Comparison of ENCODE assay signal across 25 cellular contexts in genomic region chr5:98301567-98301966, GRCh38.
DNase-seq lines count a peak whose midpoint lies in the region; ATAC-seq, FAIRE-seq and TF ChIP-seq lines count a peak whose summit lies in the region.
"Had no signal": no experiment of that assay in that cellular context is flagged by ENCODE, and none has a peak within 500 bp of the region (broad histone marks: within the 10 kb centered on the region; RNA-seq: fewer than 3 reads in every experiment).

No MANE protein-coding gene starts in this region.

- no peaks in the 10 kb centered on the region for H3K36me3 ChIP-seq in IMR-90 (ENCODE audit: control insufficient read depth, insufficient read depth, low read length)
- H3K36me3 ChIP-seq in bronchial epithelial cell (ENCODE audit: control insufficient read depth, insufficient read depth, low read length) = no peaks in the 10 kb centered on the region
- H3K36me3 ChIP-seq in osteoblast (ENCODE audit: insufficient read depth, low read length) = no peaks in the 10 kb centered on the region
- H3K36me3 ChIP-seq: ascending aorta, SJSA1, transverse colon had no signal

- H3K27me3 ChIP-seq in IMR-90 (ENCODE audit: control insufficient read depth, insufficient read depth, low read length) = no peaks in the 10 kb centered on the region
- H3K27me3 ChIP-seq in bronchial epithelial cell (ENCODE audit: control insufficient read depth, insufficient read depth, low read length) = no peaks in the 10 kb centered on the region
- H3K27me3 ChIP-seq in osteoblast (ENCODE audit: insufficient read depth, low read length) = no peaks in the 10 kb centered on the region
- H3K27me3 ChIP-seq: ascending aorta, SJSA1, transverse colon had no signal

- H3K14ac ChIP-seq in IMR-90 (replicated peaks; ENCODE audit: low read depth, low read length) = peak overlapping the region; percentile 89

- H3K18ac ChIP-seq in IMR-90 (ENCODE audit: low read depth, low read length) = peak overlapping the region; percentile 8; the same call in 1 of the 2 replicates

- dilution Hi-C loops in IMR-90 (cut with HindIII; ENCODE audit: low sequenced_read_pairs, unreplicated experiment) = no loop called here

- no peak for TF ChIP-seq RAD21 in IMR-90 (IDR thresholded peaks at IDR 0.05; ENCODE audit: low read length)

- TF ChIP-seq POLR2A in IMR-90 (IDR thresholded peaks at IDR 0.05; ENCODE audit: low read depth, low read length) = no peak

- H3K79me2 ChIP-seq in osteoblast (ENCODE audit: insufficient read depth, low read length) = no peaks in the 10 kb centered on the region

- ATAC-seq in IMR-90 (ENCODE audit: low read depth) (no peak), GM21737 (IDR thresholded peaks at IDR 0.05; ENCODE audit: unreplicated experiment) (no peak)
- ATAC-seq: activated T-cell treated with anti-CD3 and anti-CD28 coated beads, Interleukin-2, amount 50 U/mL, for 72 hours; CD8-positive, alpha-beta T cell; stimulated activated naive CD8-positive, alpha-beta T cell treated with anti-CD3 and anti-CD28 coated beads, Interleukin-15, amount 100 ng/mL, for 72 hours had no signal

- H3K4me2 ChIP-seq in IMR-90 (ENCODE audit: low read depth, low read length) (no peak overlapping the region), osteoblast (ENCODE audit: insufficient read depth, low read length) (no peak overlapping the region)

- in situ Hi-C loops in IMR-90 (cut with MboI; ENCODE audit: low sequenced_read_pairs) = no loop called here

- H3K9me1 ChIP-seq in IMR-90 (ENCODE audit: insufficient read depth, low read length) = no peaks in the 10 kb centered on the region

- H2BK20ac ChIP-seq in IMR-90 (ENCODE audit: low read depth, low read length) = peak overlapping the region; percentile 60

- peak overlapping the region; percentile 10 to 64; a peak in 2 of 4 replicates for H4K8ac ChIP-seq in IMR-90 (ENCODE audit: low read depth in 2 of 2, low read length in 2 of 2)

- H3K9ac ChIP-seq in IMR-90 (ENCODE audit: low read depth, low read length) = no peak overlapping the region

- peak; percentile 13 for FAIRE-seq in bronchial epithelial cell (lab: Jason Lieb, UNC)
- no peak for FAIRE-seq in frontal cortex (lab: Jason Lieb, UNC)
- FAIRE-seq: GM12892 had no signal

- H2AK5ac ChIP-seq in IMR-90 (ENCODE audit: low read depth, low read length) = peak overlapping the region; percentile 81; the same call in 1 of the 2 replicates

- H2AK9ac ChIP-seq in IMR-90 (replicated peaks; ENCODE audit: low read depth, low read length, poor library complexity) = no peak overlapping the region

- BruUV-seq in IMR-90 (replicated peaks; lab: Mats Ljungman, UMichigan) = no TSS peak

- no peaks in the 10 kb centered on the region for H3K79me1 ChIP-seq in IMR-90 (ENCODE audit: low read depth in 1 of 2, low read length in 2 of 2)

- H3K27ac ChIP-seq in IMR-90 (ENCODE audit: insufficient read depth, low read length) = no peak overlapping the region
- no peak overlapping the region for H3K27ac ChIP-seq in osteoblast (ENCODE audit: low read depth, low read length)
- H3K27ac ChIP-seq: ascending aorta, SJSA1, transverse colon had no signal

- peaks cover 8% of the 10 kb centered on the region; the same call in 1 of the 2 replicates for H3K4me1 ChIP-seq in IMR-90 (ENCODE audit: control insufficient read depth, insufficient read depth, low read length)
- H3K4me1 ChIP-seq in osteoblast (ENCODE audit: insufficient read depth, low read length) = peaks cover 12% of the 10 kb centered on the region
- H3K4me1 ChIP-seq: ascending aorta, transverse colon had no signal

- H2BK5ac ChIP-seq in IMR-90 (ENCODE audit: low read depth, low read length, poor library complexity, severe bottlenecking) = peak overlapping the region; percentile 76

- no peaks in the 10 kb centered on the region for H4K20me1 ChIP-seq in IMR-90 (ENCODE audit: insufficient read depth, low read length)
- H4K20me1 ChIP-seq in osteoblast (ENCODE audit: insufficient read depth, low read length) = no peaks in the 10 kb centered on the region

- no peak overlapping the region for H3K56ac ChIP-seq in IMR-90 (ENCODE audit: extremely low read depth, insufficient read depth, low read length)

- H2AFZ ChIP-seq in IMR-90 (replicated peaks; ENCODE audit: low read length, poor library complexity) (peak overlapping the region; percentile 80), osteoblast (ENCODE audit: low read length) (peak overlapping the region; percentile 64)

- H3K23ac ChIP-seq in IMR-90 (ENCODE audit: low read depth, low read length) = peak overlapping the region; percentile 14; the same call in 1 of the 2 replicates

- TF ChIP-seq CTCF in IMR-90 (conservative IDR thresholded peaks at IDR 0.05; ENCODE audit: low read depth, low read length) (no peak), bronchial epithelial cell (IDR thresholded peaks at IDR 0.05; ENCODE audit: insufficient read depth, low read length, severe bottlenecking) (no peak), osteoblast (IDR thresholded peaks at IDR 0.05; ENCODE audit: extremely low read depth, low read depth, low read length) (no peak)

- peak overlapping the region; percentile 59; the same call in 1 of the 2 replicates for H4K5ac ChIP-seq in IMR-90 (ENCODE audit: low read depth, low read length)

- H2BK120ac ChIP-seq in IMR-90 (ENCODE audit: low read depth, low read length) = peak overlapping the region; percentile 83; the same call in 1 of the 2 replicates

- no peaks in the 10 kb centered on the region for H3K36me3 Mint-ChIP-seq in immature natural killer cell
- H3K36me3 Mint-ChIP-seq in activated naive CD4-positive, alpha-beta T cell treated with anti-CD3 and anti-CD28 coated beads for 36 hours (ENCODE audit: low read depth) = no peaks in the 10 kb centered on the region
- H3K36me3 Mint-ChIP-seq: activated naive CD4-positive, alpha-beta T cell treated with anti-CD3 and anti-CD28 coated beads, Interleukin-2, amount 50 U/mL, for 24 hours; CD8-positive, alpha-beta T cell; mesothelial cell of epicardium had no signal

- no peak overlapping the region for H3K4me3 Mint-ChIP-seq in immature natural killer cell
- H3K4me3 Mint-ChIP-seq in activated naive CD4-positive, alpha-beta T cell treated with anti-CD3 and anti-CD28 coated beads for 36 hours = no peak overlapping the region
- H3K4me3 Mint-ChIP-seq: activated naive CD4-positive, alpha-beta T cell treated with anti-CD3 and anti-CD28 coated beads, Interleukin-2, amount 50 U/mL, for 24 hours; activated T-cell treated with anti-CD3 and anti-CD28 coated beads, Interleukin-2, amount 50 U/mL, for 72 hours; CD8-positive, alpha-beta T cell; mesothelial cell of epicardium; stimulated activated naive CD8-positive, alpha-beta T cell treated with anti-CD3 and anti-CD28 coated beads, Interleukin-15, amount 100 ng/mL, for 72 hours had no signal

- CTCF ChIA-PET in IMR-90 (lab: Yijun Ruan, JAX) = no interaction called here
- CTCF ChIA-PET in activated naive CD4-positive, alpha-beta T cell treated with anti-CD3 and anti-CD28 coated beads for 36 hours (lab: Charles Lee) = no interaction called here

- no CpG with 5 or more reads among the region's 2 CpGs for WGBS in IMR-90 (ENCODE audit: extremely low coverage in 2 of 2, insufficient read length in 1 of 2), 2 experiments

- no peaks in the 10 kb centered on the region for H3K9me3 ChIP-seq in IMR-90 (ENCODE audit: control insufficient read depth, insufficient read depth, low read length)
- no peaks in the 10 kb centered on the region for H3K9me3 ChIP-seq in osteoblast (ENCODE audit: low read depth, low read length)
- H3K9me3 ChIP-seq: ascending aorta, SJSA1, transverse colon had no signal

- no peak overlapping the region for H3K4me3 ChIP-seq in IMR-90 (ENCODE audit: insufficient read depth, low read depth, low read length)
- H3K4me3 ChIP-seq in bronchial epithelial cell (ENCODE audit: low read depth, low read length) = no peak overlapping the region
- H3K4me3 ChIP-seq in osteoblast (ENCODE audit: insufficient read depth, low read length) = no peak overlapping the region
- H3K4me3 ChIP-seq: ascending aorta, SJSA1, transverse colon had no signal

- DNase-seq in IMR-90 (no peak), bronchial epithelial cell (ENCODE audit: low read depth) (no peak), islet precursor cell (peak; percentile 84), osteoblast (ENCODE audit: insufficient read length, low spot score, missing footprints) (no peak), immature natural killer cell (no peak), frontal cortex (ENCODE audit: low spot score in 2 of 2) (no peak)
- DNase-seq in activated naive CD4-positive, alpha-beta T cell treated with anti-CD3 and anti-CD28 coated beads for 36 hours = no peak
- DNase-seq: activated CD4-positive, CD25-positive, alpha-beta regulatory T cell treated with anti-CD3 and anti-CD28 coated beads, Interleukin-2, amount 50 U/mL, for 72 hours; activated T-cell treated with anti-CD3 and anti-CD28 coated beads, Interleukin-2, amount 50 U/mL, for 72 hours; CD8-positive, alpha-beta T cell; H7; KBM-7; kidney; NCI-H187; NCI-H2227 treated with DMSO at 0.1 percent for 48 hours; stimulated activated CD4-positive, alpha-beta T cell treated with anti-CD3 and anti-CD28 coated beads, Interleukin-4, amount 100 ng/mL, for 4 hours; stimulated activated naive CD8-positive, alpha-beta T cell treated with anti-CD3 and anti-CD28 coated beads, Interleukin-15, amount 100 ng/mL, for 72 hours; T1000; transverse colon had no signal

- H4K91ac ChIP-seq in IMR-90 (ENCODE audit: insufficient read depth, low read depth, low read length) = peak overlapping the region; percentile 9; the same call in 1 of the 2 replicates

- peak overlapping the region; percentile 17; the same call in 1 of the 2 replicates for H3K4ac ChIP-seq in IMR-90 (ENCODE audit: low read depth, low read length)

- peaks cover 0 to 21% (median 6%) of the 10 kb centered on the region in 6 donors for H3K9me3 Mint-ChIP-seq in immature natural killer cell
- H3K9me3 Mint-ChIP-seq in activated naive CD4-positive, alpha-beta T cell treated with anti-CD3 and anti-CD28 coated beads for 36 hours = no peaks in the 10 kb centered on the region
- H3K9me3 Mint-ChIP-seq: activated naive CD4-positive, alpha-beta T cell treated with anti-CD3 and anti-CD28 coated beads, Interleukin-2, amount 50 U/mL, for 24 hours; activated T-cell treated with anti-CD3 and anti-CD28 coated beads, Interleukin-2, amount 50 U/mL, for 72 hours; CD8-positive, alpha-beta T cell; mesothelial cell of epicardium; stimulated activated naive CD8-positive, alpha-beta T cell treated with anti-CD3 and anti-CD28 coated beads, Interleukin-15, amount 100 ng/mL, for 72 hours had no signal

- POLR2A ChIA-PET in IMR-90 (lab: Charles Lee; ENCODE audit: unreplicated experiment) = no interaction called here

- H3K27me3 Mint-ChIP-seq in immature natural killer cell (ENCODE audit: low read depth in 3 of 3) = no peaks in the 10 kb centered on the region
- peaks cover 7% of the 10 kb centered on the region for H3K27me3 Mint-ChIP-seq in activated naive CD4-positive, alpha-beta T cell treated with anti-CD3 and anti-CD28 coated beads for 36 hours (ENCODE audit: low read depth)
- H3K27me3 Mint-ChIP-seq: activated naive CD4-positive, alpha-beta T cell treated with anti-CD3 and anti-CD28 coated beads, Interleukin-2, amount 50 U/mL, for 24 hours; stimulated activated naive CD8-positive, alpha-beta T cell treated with anti-CD3 and anti-CD28 coated beads, Interleukin-15, amount 100 ng/mL, for 72 hours had no signal

- peak overlapping the region; percentile 26 for H2BK15ac ChIP-seq in IMR-90 (ENCODE audit: low read depth, low read length)

- no peaks in the 10 kb centered on the region for H3K4me1 Mint-ChIP-seq in immature natural killer cell
- H3K4me1 Mint-ChIP-seq in activated naive CD4-positive, alpha-beta T cell treated with anti-CD3 and anti-CD28 coated beads for 36 hours (ENCODE audit: low read depth) = no peaks in the 10 kb centered on the region
- H3K4me1 Mint-ChIP-seq: activated naive CD4-positive, alpha-beta T cell treated with anti-CD3 and anti-CD28 coated beads, Interleukin-2, amount 50 U/mL, for 24 hours; mesothelial cell of epicardium; stimulated activated naive CD8-positive, alpha-beta T cell treated with anti-CD3 and anti-CD28 coated beads, Interleukin-15, amount 100 ng/mL, for 72 hours had no signal

- H3K27ac Mint-ChIP-seq in immature natural killer cell = no peak overlapping the region
- H3K27ac Mint-ChIP-seq in activated naive CD4-positive, alpha-beta T cell treated with anti-CD3 and anti-CD28 coated beads for 36 hours = no peak overlapping the region
- H3K27ac Mint-ChIP-seq: activated naive CD4-positive, alpha-beta T cell treated with anti-CD3 and anti-CD28 coated beads, Interleukin-2, amount 50 U/mL, for 24 hours; activated T-cell treated with anti-CD3 and anti-CD28 coated beads, Interleukin-2, amount 50 U/mL, for 72 hours; CD8-positive, alpha-beta T cell; mesothelial cell of epicardium; stimulated activated naive CD8-positive, alpha-beta T cell treated with anti-CD3 and anti-CD28 coated beads, Interleukin-15, amount 100 ng/mL, for 72 hours had no signal

- intact Hi-C loops in IMR-90 (cut with micrococcal nuclease) = no loop called here
- intact Hi-C loops in activated naive CD4-positive, alpha-beta T cell treated with anti-CD3 and anti-CD28 coated beads for 36 hours (cut with micrococcal nuclease) = no loop called here
